1 cellular context compared by ENCODE assay signal in genomic region chr11:118996926-118997626, GRCh38.
TF ChIP-seq lines count a peak whose summit lies in the region.

No MANE protein-coding gene starts in this region.

TF ChIP-seq in HEK293, 187 proteins besides CTCF, POLR2A, EP300 and RAD21 (continued from another document):
- no peak for TF ChIP-seq PATZ1 (tag by site-specific recombination; IDR thresholded peaks at IDR 0.05)
- no peak for TF ChIP-seq PBX3 (CRISPR knock-in tag; IDR thresholded peaks at IDR 0.05)
- no peak for TF ChIP-seq GLI2 (tag by site-specific recombination; IDR thresholded peaks at IDR 0.05; ENCODE audit: borderline replicate concordance, low read depth)
- TF ChIP-seq PRDM10 (tag by site-specific recombination; IDR thresholded peaks at IDR 0.05): no peak
- TF ChIP-seq ZNF596 (tag by site-specific recombination; IDR thresholded peaks at IDR 0.05): no peak
- TF ChIP-seq KLF10 (tag by site-specific recombination; IDR thresholded peaks at IDR 0.05): no peak
- no peak for TF ChIP-seq ZBTB20 (tag by site-specific recombination; IDR thresholded peaks at IDR 0.05)
- no peak for TF ChIP-seq ZNF138 (tag by site-specific recombination; IDR thresholded peaks at IDR 0.05; ENCODE audit: borderline replicate concordance)
- TF ChIP-seq ZNF426 (tag by site-specific recombination; IDR thresholded peaks at IDR 0.05): no peak
